1 cellular context compared by ENCODE assay signal in the genomic region with DNA sequence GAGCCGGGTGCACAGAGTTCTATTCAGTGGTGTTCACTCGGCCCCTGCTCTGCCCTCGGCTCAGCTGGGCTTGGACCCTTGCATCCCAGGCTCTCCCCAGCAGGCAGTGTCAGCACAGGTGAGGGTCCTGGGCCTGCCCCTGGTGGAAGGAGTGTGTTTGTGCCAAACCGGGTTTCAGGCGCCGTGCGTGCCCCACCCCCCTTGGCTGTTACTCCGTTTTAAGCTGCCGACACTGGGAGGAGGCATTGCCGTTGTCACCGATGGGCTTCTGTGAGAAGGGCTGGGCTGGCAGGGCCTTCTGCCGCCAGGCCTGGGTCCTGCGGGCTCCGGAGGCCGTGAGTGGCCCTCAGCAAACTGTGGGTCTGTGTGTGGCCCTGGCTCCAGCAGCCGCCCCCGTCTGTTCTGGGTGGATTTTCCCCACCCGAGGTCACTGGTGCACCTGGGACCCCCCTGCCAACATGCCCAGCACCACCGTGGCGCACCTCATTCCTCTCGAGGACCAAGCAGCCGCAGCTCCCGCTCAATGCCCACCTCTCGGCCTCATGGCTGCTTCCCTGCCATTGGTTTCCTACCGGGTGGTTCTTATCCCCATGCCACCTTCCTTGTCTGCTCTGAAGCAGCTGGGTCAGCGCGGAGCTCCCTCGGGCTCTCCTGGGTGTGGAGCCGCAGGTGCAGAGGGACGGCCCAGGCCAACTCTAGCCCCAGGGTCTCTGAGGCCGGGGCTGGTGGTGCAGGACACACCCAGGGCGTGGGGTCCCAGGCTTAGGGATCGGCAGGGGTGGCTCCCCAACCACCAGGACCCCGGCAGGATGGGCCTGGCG.
TF ChIP-seq lines count a peak whose summit lies in the region.

No MANE protein-coding gene starts in this region.

TF ChIP-seq in GM23338, 12 proteins besides CTCF, POLR2A, EP300 and RAD21 (continued from another document):
- TF ChIP-seq, protein P1, sequence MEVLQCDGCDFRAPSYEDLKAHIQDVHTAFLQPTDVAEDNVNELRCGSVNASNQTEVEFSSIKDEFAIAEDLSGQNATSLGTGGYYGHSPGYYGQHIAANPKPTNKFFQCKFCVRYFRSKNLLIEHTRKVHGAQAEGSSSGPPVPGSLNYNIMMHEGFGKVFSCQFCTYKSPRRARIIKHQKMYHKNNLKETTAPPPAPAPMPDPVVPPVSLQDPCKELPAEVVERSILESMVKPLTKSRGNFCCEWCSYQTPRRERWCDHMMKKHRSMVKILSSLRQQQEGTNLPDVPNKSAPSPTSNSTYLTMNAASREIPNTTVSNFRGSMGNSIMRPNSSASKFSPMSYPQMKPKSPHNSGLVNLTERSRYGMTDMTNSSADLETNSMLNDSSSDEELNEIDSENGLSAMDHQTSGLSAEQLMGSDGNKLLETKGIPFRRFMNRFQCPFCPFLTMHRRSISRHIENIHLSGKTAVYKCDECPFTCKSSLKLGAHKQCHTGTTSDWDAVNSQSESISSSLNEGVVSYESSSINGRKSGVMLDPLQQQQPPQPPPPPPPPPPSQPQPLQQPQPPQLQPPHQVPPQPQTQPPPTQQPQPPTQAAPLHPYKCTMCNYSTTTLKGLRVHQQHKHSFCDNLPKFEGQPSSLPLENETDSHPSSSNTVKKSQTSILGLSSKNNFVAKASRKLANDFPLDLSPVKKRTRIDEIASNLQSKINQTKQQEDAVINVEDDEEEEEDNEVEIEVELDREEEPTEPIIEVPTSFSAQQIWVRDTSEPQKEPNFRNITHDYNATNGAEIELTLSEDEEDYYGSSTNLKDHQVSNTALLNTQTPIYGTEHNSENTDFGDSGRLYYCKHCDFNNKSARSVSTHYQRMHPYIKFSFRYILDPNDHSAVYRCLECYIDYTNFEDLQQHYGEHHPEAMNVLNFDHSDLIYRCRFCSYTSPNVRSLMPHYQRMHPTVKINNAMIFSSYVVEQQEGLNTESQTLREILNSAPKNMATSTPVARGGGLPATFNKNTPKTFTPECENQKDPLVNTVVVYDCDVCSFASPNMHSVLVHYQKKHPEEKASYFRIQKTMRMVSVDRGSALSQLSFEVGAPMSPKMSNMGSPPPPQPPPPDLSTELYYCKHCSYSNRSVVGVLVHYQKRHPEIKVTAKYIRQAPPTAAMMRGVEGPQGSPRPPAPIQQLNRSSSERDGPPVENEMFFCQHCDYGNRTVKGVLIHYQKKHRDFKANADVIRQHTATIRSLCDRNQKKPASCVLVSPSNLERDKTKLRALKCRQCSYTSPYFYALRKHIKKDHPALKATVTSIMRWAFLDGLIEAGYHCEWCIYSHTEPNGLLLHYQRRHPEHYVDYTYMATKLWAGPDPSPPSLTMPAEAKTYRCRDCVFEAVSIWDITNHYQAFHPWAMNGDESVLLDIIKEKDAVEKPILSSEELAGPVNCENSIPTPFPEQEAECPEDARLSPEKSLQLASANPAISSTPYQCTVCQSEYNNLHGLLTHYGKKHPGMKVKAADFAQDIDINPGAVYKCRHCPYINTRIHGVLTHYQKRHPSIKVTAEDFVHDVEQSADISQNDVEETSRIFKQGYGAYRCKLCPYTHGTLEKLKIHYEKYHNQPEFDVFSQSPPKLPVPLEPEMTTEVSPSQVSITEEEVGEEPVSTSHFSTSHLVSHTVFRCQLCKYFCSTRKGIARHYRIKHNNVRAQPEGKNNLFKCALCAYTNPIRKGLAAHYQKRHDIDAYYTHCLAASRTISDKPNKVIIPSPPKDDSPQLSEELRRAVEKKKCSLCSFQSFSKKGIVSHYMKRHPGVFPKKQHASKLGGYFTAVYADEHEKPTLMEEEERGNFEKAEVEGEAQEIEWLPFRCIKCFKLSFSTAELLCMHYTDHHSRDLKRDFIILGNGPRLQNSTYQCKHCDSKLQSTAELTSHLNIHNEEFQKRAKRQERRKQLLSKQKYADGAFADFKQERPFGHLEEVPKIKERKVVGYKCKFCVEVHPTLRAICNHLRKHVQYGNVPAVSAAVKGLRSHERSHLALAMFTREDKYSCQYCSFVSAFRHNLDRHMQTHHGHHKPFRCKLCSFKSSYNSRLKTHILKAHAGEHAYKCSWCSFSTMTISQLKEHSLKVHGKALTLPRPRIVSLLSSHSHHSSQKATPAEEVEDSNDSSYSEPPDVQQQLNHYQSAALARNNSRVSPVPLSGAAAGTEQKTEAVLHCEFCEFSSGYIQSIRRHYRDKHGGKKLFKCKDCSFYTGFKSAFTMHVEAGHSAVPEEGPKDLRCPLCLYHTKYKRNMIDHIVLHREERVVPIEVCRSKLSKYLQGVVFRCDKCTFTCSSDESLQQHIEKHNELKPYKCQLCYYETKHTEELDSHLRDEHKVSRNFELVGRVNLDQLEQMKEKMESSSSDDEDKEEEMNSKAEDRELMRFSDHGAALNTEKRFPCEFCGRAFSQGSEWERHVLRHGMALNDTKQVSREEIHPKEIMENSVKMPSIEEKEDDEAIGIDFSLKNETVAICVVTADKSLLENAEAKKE (CRISPR knock-in tag; IDR thresholded peaks at IDR 0.05): no peak
- TF ChIP-seq JUNB (IDR thresholded peaks at IDR 0.05; ENCODE audit: unreplicated experiment): no peak
- TF ChIP-seq, protein P2, sequence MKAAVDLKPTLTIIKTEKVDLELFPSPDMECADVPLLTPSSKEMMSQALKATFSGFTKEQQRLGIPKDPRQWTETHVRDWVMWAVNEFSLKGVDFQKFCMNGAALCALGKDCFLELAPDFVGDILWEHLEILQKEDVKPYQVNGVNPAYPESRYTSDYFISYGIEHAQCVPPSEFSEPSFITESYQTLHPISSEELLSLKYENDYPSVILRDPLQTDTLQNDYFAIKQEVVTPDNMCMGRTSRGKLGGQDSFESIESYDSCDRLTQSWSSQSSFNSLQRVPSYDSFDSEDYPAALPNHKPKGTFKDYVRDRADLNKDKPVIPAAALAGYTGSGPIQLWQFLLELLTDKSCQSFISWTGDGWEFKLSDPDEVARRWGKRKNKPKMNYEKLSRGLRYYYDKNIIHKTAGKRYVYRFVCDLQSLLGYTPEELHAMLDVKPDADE (IDR thresholded peaks at IDR 0.05): no peak
- TF ChIP-seq EZH2 (IDR thresholded peaks at IDR 0.05; ENCODE audit: low read depth, unreplicated experiment): no peak
- no peak for TF ChIP-seq POLR2AphosphoS5 (IDR thresholded peaks at IDR 0.05; ENCODE audit: low read depth)
- TF ChIP-seq ZNF331 (CRISPR knock-in tag; IDR thresholded peaks at IDR 0.05; ENCODE audit: low read depth): no peak
- TF ChIP-seq STAT1 (IDR thresholded peaks at IDR 0.05; ENCODE audit: unreplicated experiment): no peak
- TF ChIP-seq CREB1 (CRISPR knock-in tag; IDR thresholded peaks at IDR 0.05; ENCODE audit: low read depth): no peak
